Comparison of ENCODE assay signal across 9 cellular contexts in genomic region chr1:165235777-165236285, GRCh38.
DNase-seq lines count a peak whose midpoint lies in the region; ATAC-seq and TF ChIP-seq lines count a peak whose summit lies in the region.
"Had no signal": no experiment of that assay in that cellular context is flagged by ENCODE, and none has a peak within 500 bp of the region (broad histone marks: within the 10 kb centered on the region; RNA-seq: fewer than 3 reads in every experiment).

No MANE protein-coding gene starts in this region.

- H3K4me3 ChIP-seq in dorsolateral prefrontal cortex = peak overlapping the region in 58 of 59 donors; percentile 10 to 69 (median 42)
- H3K4me3 ChIP-seq: lung had no signal

- peaks cover 0 to 73% (median 48%) of the 10 kb centered on the region in 45 donors for H3K27me3 ChIP-seq in dorsolateral prefrontal cortex

- H3K27ac ChIP-seq in dorsolateral prefrontal cortex = no peak overlapping the region

- peak overlapping the region; percentile 77 to 83 (median 80) for H3K4me3 Mint-ChIP-seq in nephron

- H3K4me1 Mint-ChIP-seq in nephron = peaks cover 23% of the 10 kb centered on the region

- H3K9me3 Mint-ChIP-seq in nephron = no peaks in the 10 kb centered on the region

- H3K27me3 Mint-ChIP-seq in nephron (ENCODE audit: low read depth) = peaks cover 89% of the 10 kb centered on the region

- ATAC-seq in GM21447 (IDR thresholded peaks at IDR 0.05; ENCODE audit: unreplicated experiment) = no peak
- no peak for ATAC-seq in HG03521 (IDR thresholded peaks at IDR 0.05; ENCODE audit: unreplicated experiment)
- no peak for ATAC-seq in HG03135 (IDR thresholded peaks at IDR 0.05; ENCODE audit: unreplicated experiment)

- no peak for TF ChIP-seq CTCF in dorsolateral prefrontal cortex (IDR thresholded peaks at IDR 0.05 in 54 of 56, conservative IDR thresholded peaks at IDR 0.05 in 2 of 56; ENCODE audit: low read depth in 1 of 56, partially characterized antibody in 56 of 56)
- no peak for TF ChIP-seq CTCF in nephron (IDR thresholded peaks at IDR 0.05; ENCODE audit: unreplicated experiment in 3 of 3)

- H3K36me3 Mint-ChIP-seq in nephron (ENCODE audit: low read depth) = no peaks in the 10 kb centered on the region

- intact Hi-C loops in dorsolateral prefrontal cortex (cut with DNase I) = no loop called here

- peak; percentile 88 for DNase-seq in COR-L47 (lab: John Stamatoyannopoulos, UW)
- DNase-seq in NCI-H1694 (lab: John Stamatoyannopoulos, UW) = peak; percentile 93
- DNase-seq in dorsolateral prefrontal cortex = peak in 3 of 10 donors; percentile 9 to 54 (median 23)
- DNase-seq in NK-92 (lab: John Stamatoyannopoulos, UW; ENCODE audit: unreplicated experiment) = no peak

- H3K27ac Mint-ChIP-seq in nephron = no peak overlapping the region
